In genomic region chr16:3020247-3020603, GRCh38 we compare ENCODE assay signal across 8 cellular contexts. TPM values are rescaled to one million over a fixed set of nuclear protein-coding genes. Genes with fewer than 3 reads are reported as not detected.
DNase-seq lines count a peak whose midpoint lies in the region; TF ChIP-seq lines count a peak whose summit lies in the region.

A gene with protein sequence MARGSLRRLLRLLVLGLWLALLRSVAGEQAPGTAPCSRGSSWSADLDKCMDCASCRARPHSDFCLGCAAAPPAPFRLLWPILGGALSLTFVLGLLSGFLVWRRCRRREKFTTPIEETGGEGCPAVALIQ (plus strand): TSS chr16:3020368. CDS start chr16:3020398, 30 bp downstream.

- H3K4me3 ChIP-seq in lower leg skin (ENCODE audit: low read depth, poor library complexity, severe bottlenecking): peak within 1 kb of the TSS; percentile 58

- intact Hi-C loops in lower leg skin (cut with DNase I; ENCODE audit: low total_unique reads): no loop called here

- in situ Hi-C loops in ACHN (cut with HindIII; ENCODE audit: low pct_ligation_motif_present, low pct_unique_long_range_greater_than_20kb, low sequenced_read_pairs): no loop called here

- DNase-seq in ACHN (peak; percentile 87), NCI-H2196 (lab: John Stamatoyannopoulos, UW; ENCODE audit: unreplicated experiment) (peak; percentile 86), ecto neural progenitor cell (ENCODE audit: low spot score) (peak; percentile 87), lower leg skin (ENCODE audit: low spot score in 2 of 2) (peak; percentile 54 to 94), MV-4-11 (lab: John Stamatoyannopoulos, UW) (no peak)
- peak; percentile 56 for DNase-seq in activated CD4-positive, alpha-beta T cell treated with anti-CD3 and anti-CD28 coated beads, Interleukin-2, amount 50 U/mL, for 1 hour
- DNase-seq in stimulated activated CD4-positive, alpha-beta T cell treated with anti-CD3 and anti-CD28 coated beads, TNF-alpha, amount 100 ng/mL, for 4 hours (ENCODE audit: low read depth in 3 of 3): peak; percentile 39 to 47 (median 45)

- WGBS in lower leg skin, 2 donors: 1 to 2% methylated on average over 29 to 43 of the region's 49 CpGs

- TF ChIP-seq CTCF in lower leg skin (IDR thresholded peaks at IDR 0.05): no peak

- peak; percentile 80 for TF ChIP-seq POLR2A in GM15510 (IDR thresholded peaks at IDR 0.05; ENCODE audit: borderline replicate concordance, extremely low read depth, insufficient read length)
- peak in 1 of 2 donors; percentile 9 for TF ChIP-seq POLR2A in lower leg skin (IDR thresholded peaks at IDR 0.05)

RNA-seq across cellular contexts. Expression of the gene that starts here (rescaled TPM):
- 10 to 100 TPM; 11.7 to 60.0 (median 23.6) TPM for total RNA-seq in lower leg skin
